In the genomic region with DNA sequence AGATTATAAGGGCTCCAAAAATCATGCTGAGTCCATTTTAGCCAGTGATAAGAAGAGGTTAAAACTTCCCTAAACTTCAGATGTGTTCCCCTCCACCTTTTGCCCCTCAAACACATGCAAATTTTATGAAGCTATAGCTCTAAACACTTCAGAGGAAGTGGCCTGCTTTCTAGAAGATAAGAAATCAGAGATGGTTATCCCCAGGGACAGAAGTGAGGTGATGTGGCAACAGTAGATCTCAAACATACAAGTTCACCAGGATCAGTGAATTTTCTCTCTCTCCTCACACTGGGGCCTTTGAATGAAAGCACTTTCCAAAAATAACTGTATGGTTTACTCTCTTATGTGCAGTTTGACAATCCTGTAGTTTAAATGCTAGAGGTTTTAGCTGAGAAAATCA, we compare ENCODE assay signal across 12 cellular contexts.
DNase-seq lines count a peak whose midpoint lies in the region; ATAC-seq lines count a peak whose summit lies in the region.
"Had no signal": no experiment of that assay in that cellular context is flagged by ENCODE, and none has a peak within 500 bp of the region (broad histone marks: within the 10 kb centered on the region; RNA-seq: fewer than 3 reads in every experiment).

No MANE protein-coding gene starts in this region.

- no peaks in the 10 kb centered on the region for H3K9me3 Mint-ChIP-seq in activated naive CD4-positive, alpha-beta T cell treated with anti-CD3 and anti-CD28 coated beads, Interleukin-2, amount 10 ng/mL, durations not matched to agents 7 days and 5 days
- H3K9me3 Mint-ChIP-seq: HFFc6, T-cell had no signal

- no peaks in the 10 kb centered on the region for H3K36me3 Mint-ChIP-seq in activated naive CD4-positive, alpha-beta T cell treated with anti-CD3 and anti-CD28 coated beads, Interleukin-2, amount 10 ng/mL, durations not matched to agents 7 days and 5 days

- peak; percentile 64 for ATAC-seq in GM18511 (IDR thresholded peaks at IDR 0.05; ENCODE audit: unreplicated experiment)
- ATAC-seq in GM21619 (IDR thresholded peaks at IDR 0.05; ENCODE audit: unreplicated experiment) = peak; percentile 79
- peak; percentile 65 for ATAC-seq in HG03521 (IDR thresholded peaks at IDR 0.05; ENCODE audit: unreplicated experiment)
- ATAC-seq: T-cell had no signal

- DNase-seq in germinal center (ENCODE audit: low spot score) (peak; percentile 73), NCI-H1105 (lab: John Stamatoyannopoulos, UW) (no peak)
- no peak for DNase-seq in stimulated activated CD4-positive, alpha-beta T cell treated with anti-CD3 and anti-CD28 coated beads, Interleukin-1b, Interleukin-23, amount 100 ng/mL, for 48 hours
- no peak for DNase-seq in activated naive CD4-positive, alpha-beta T cell treated with anti-CD3 and anti-CD28 coated beads, Interleukin-2, amount 10 ng/mL, durations not matched to agents 7 days and 5 days
- no peak for DNase-seq in central memory CD4-positive, alpha-beta T cell
- DNase-seq: activated T-cell treated with anti-CD3 and anti-CD28 coated beads, Interleukin-2, amount 50 U/mL, for 1 hour; HFFc6; NCI-H187 treated with DMSO at 0.1 percent for 48 hours; T-cell had no signal

- H3K27me3 Mint-ChIP-seq in activated naive CD4-positive, alpha-beta T cell treated with anti-CD3 and anti-CD28 coated beads, Interleukin-2, amount 10 ng/mL, durations not matched to agents 7 days and 5 days = no peaks in the 10 kb centered on the region
- H3K27me3 Mint-ChIP-seq: T-cell had no signal

- H3K4me3 Mint-ChIP-seq in activated naive CD4-positive, alpha-beta T cell treated with anti-CD3 and anti-CD28 coated beads, Interleukin-2, amount 10 ng/mL, durations not matched to agents 7 days and 5 days = no peak overlapping the region
- H3K4me3 Mint-ChIP-seq: HFFc6, T-cell had no signal

- CTCF ChIA-PET in activated naive CD4-positive, alpha-beta T cell treated with anti-CD3 and anti-CD28 coated beads, Interleukin-2, amount 10 ng/mL, durations not matched to agents 7 days and 5 days (lab: Charles Lee) = no interaction called here

- peaks cover 10% of the 10 kb centered on the region for H3K4me1 Mint-ChIP-seq in activated naive CD4-positive, alpha-beta T cell treated with anti-CD3 and anti-CD28 coated beads, Interleukin-2, amount 10 ng/mL, durations not matched to agents 7 days and 5 days

- H3K27ac Mint-ChIP-seq in activated naive CD4-positive, alpha-beta T cell treated with anti-CD3 and anti-CD28 coated beads, Interleukin-2, amount 10 ng/mL, durations not matched to agents 7 days and 5 days = no peak overlapping the region
- H3K27ac Mint-ChIP-seq: HFFc6, T-cell had no signal
